In genomic region chr11:58618215-58618614, GRCh38 we compare ENCODE assay signal across 9 cellular contexts. TPM values are rescaled to one million over a fixed set of nuclear protein-coding genes. Genes with fewer than 3 reads are reported as not detected.
A peak's percentile ranks its signal among the peaks of the same experiment; 100 is the strongest.
DNase-seq lines count a peak whose midpoint lies in the region; ATAC-seq and TF ChIP-seq lines count a peak whose summit lies in the region.
"Had no signal": no experiment of that assay in that cellular context is flagged by ENCODE, and none has a peak within 500 bp of the region (broad histone marks: within the 10 kb centered on the region; RNA-seq: fewer than 3 reads in every experiment).

No MANE protein-coding gene starts in this region.

- DNase-seq in activated CD8-positive, alpha-beta memory T cell treated with anti-CD3 and anti-CD28 coated beads, Interleukin-2, amount 10 ng/mL, durations not matched to agents 7 days and 5 days, result no peak
- DNase-seq in activated CD8-positive, alpha-beta memory T cell treated with anti-CD3 and anti-CD28 coated beads for 24 hours, result no peak
- DNase-seq in SK-MEL-5 (ENCODE audit: low read depth, low spot score), result peak; percentile 39
- no peak for DNase-seq in glutamatergic neuron
- DNase-seq in stimulated activated effector memory CD8-positive, alpha-beta T cell treated with anti-CD3 and anti-CD28 coated beads, Interleukin-12 subunit alpha, Interleukin-12 subunit beta, amount 100 ng/mL, for 72 hours (ENCODE audit: low spot score in 2 of 2), result no peak
- no peak for DNase-seq in MV-4-11 (lab: John Stamatoyannopoulos, UW)
- DNase-seq: central memory CD4-positive, alpha-beta T cell had no signal

- peaks cover 2% of the 10 kb centered on the region for H3K4me1 Mint-ChIP-seq in activated CD8-positive, alpha-beta memory T cell treated with anti-CD3 and anti-CD28 coated beads, Interleukin-2, amount 10 ng/mL, durations not matched to agents 7 days and 5 days
- H3K4me1 Mint-ChIP-seq in glutamatergic neuron (ENCODE audit: low read depth, unreplicated experiment), result peaks cover 4% of the 10 kb centered on the region
- peaks cover 6% of the 10 kb centered on the region for H3K4me1 Mint-ChIP-seq in stimulated activated effector memory CD8-positive, alpha-beta T cell treated with anti-CD3 and anti-CD28 coated beads, Interleukin-12 subunit alpha, Interleukin-12 subunit beta, amount 100 ng/mL, for 72 hours

- no peaks in the 10 kb centered on the region for H3K9me3 Mint-ChIP-seq in activated CD8-positive, alpha-beta memory T cell treated with anti-CD3 and anti-CD28 coated beads, Interleukin-2, amount 10 ng/mL, durations not matched to agents 7 days and 5 days (ENCODE audit: low read depth)
- H3K9me3 Mint-ChIP-seq in glutamatergic neuron (ENCODE audit: unreplicated experiment), result no peaks in the 10 kb centered on the region
- no peaks in the 10 kb centered on the region for H3K9me3 Mint-ChIP-seq in stimulated activated effector memory CD8-positive, alpha-beta T cell treated with anti-CD3 and anti-CD28 coated beads, Interleukin-12 subunit alpha, Interleukin-12 subunit beta, amount 100 ng/mL, for 72 hours

- in situ Hi-C loops in SK-MEL-5 (cut with HindIII; ENCODE audit: low pct_unique_long_range_greater_than_20kb, low sequenced_read_pairs), result no loop called here

- CTCF ChIA-PET in activated CD8-positive, alpha-beta memory T cell treated with anti-CD3 and anti-CD28 coated beads, Interleukin-2, amount 10 ng/mL, durations not matched to agents 7 days and 5 days (lab: Charles Lee), result interaction anchor here (0.7 to 1.9 kb wide), 2 partner anchors 11 to 335 kb away, joined by 3 to 9 read pairs; no protein-coding TSS in a partner anchor

- TF ChIP-seq CTCF in glutamatergic neuron (IDR thresholded peaks at IDR 0.05; ENCODE audit: partially characterized antibody, unreplicated experiment), result no peak

- H3K4me3 Mint-ChIP-seq in activated CD8-positive, alpha-beta memory T cell treated with anti-CD3 and anti-CD28 coated beads, Interleukin-2, amount 10 ng/mL, durations not matched to agents 7 days and 5 days, result no peak overlapping the region
- H3K4me3 Mint-ChIP-seq in glutamatergic neuron (ENCODE audit: unreplicated experiment), result no peak overlapping the region
- H3K4me3 Mint-ChIP-seq in stimulated activated effector memory CD8-positive, alpha-beta T cell treated with anti-CD3 and anti-CD28 coated beads, Interleukin-12 subunit alpha, Interleukin-12 subunit beta, amount 100 ng/mL, for 72 hours, result no peak overlapping the region

- peak overlapping the region; percentile 40 for H3K27ac Mint-ChIP-seq in activated CD8-positive, alpha-beta memory T cell treated with anti-CD3 and anti-CD28 coated beads, Interleukin-2, amount 10 ng/mL, durations not matched to agents 7 days and 5 days
- peak overlapping the region; percentile 24 for H3K27ac Mint-ChIP-seq in glutamatergic neuron (ENCODE audit: unreplicated experiment)
- H3K27ac Mint-ChIP-seq in stimulated activated effector memory CD8-positive, alpha-beta T cell treated with anti-CD3 and anti-CD28 coated beads, Interleukin-12 subunit alpha, Interleukin-12 subunit beta, amount 100 ng/mL, for 72 hours, result peak overlapping the region; percentile 84

- no peaks in the 10 kb centered on the region for H3K27me3 Mint-ChIP-seq in activated CD8-positive, alpha-beta memory T cell treated with anti-CD3 and anti-CD28 coated beads, Interleukin-2, amount 10 ng/mL, durations not matched to agents 7 days and 5 days
- peaks cover 2% of the 10 kb centered on the region for H3K27me3 Mint-ChIP-seq in glutamatergic neuron (ENCODE audit: unreplicated experiment)

- peaks cover 61% of the 10 kb centered on the region for H3K36me3 Mint-ChIP-seq in activated CD8-positive, alpha-beta memory T cell treated with anti-CD3 and anti-CD28 coated beads, Interleukin-2, amount 10 ng/mL, durations not matched to agents 7 days and 5 days
- H3K36me3 Mint-ChIP-seq in glutamatergic neuron (ENCODE audit: unreplicated experiment), result no peaks in the 10 kb centered on the region
- peaks cover 100% of the 10 kb centered on the region for H3K36me3 Mint-ChIP-seq in stimulated activated effector memory CD8-positive, alpha-beta T cell treated with anti-CD3 and anti-CD28 coated beads, Interleukin-12 subunit alpha, Interleukin-12 subunit beta, amount 100 ng/mL, for 72 hours

- no peak for ATAC-seq in activated CD8-positive, alpha-beta memory T cell treated with anti-CD3 and anti-CD28 coated beads, Interleukin-2, amount 10 ng/mL, durations not matched to agents 7 days and 5 days
- ATAC-seq in stimulated activated effector memory CD8-positive, alpha-beta T cell treated with anti-CD3 and anti-CD28 coated beads, Interleukin-12 subunit alpha, Interleukin-12 subunit beta, amount 100 ng/mL, for 72 hours, result peak; percentile 53
- ATAC-seq in GM21717 (IDR thresholded peaks at IDR 0.05; ENCODE audit: unreplicated experiment) (no peak), GM21515 (IDR thresholded peaks at IDR 0.05; ENCODE audit: unreplicated experiment) (no peak)

RNA-seq across cellular contexts. Expression of gene CNTF, which starts 4.2 kb away (rescaled TPM):
- 1 to 10 TPM; 3.4 to 3.5 TPM for total RNA-seq in activated CD8-positive, alpha-beta memory T cell treated with anti-CD3 and anti-CD28 coated beads, Interleukin-2, amount 10 ng/mL, durations not matched to agents 7 days and 5 days
- 1.2 and 2.1 TPM in 2 replicates for total RNA-seq in SK-MEL-5 (2014; rRNA removed; shearing (Covaris generic))
- 0.33 and 0.60 TPM in 2 replicates for polyA plus RNA-seq in SK-MEL-5 (2015; cell fraction: cytosol; rRNA removed)
- 7.6 and 8.6 TPM in 2 replicates for polyA plus RNA-seq in SK-MEL-5 (2015; cell fraction: nucleus; rRNA removed)
- total RNA-seq in glutamatergic neuron (ENCODE audit: unreplicated experiment), result 4.6 TPM

RNA-seq across cellular contexts. Expression of gene ZFP91, which starts 39.4 kb away (rescaled TPM):
- 10 to 100 TPM; 54.8 to 69.7 TPM for total RNA-seq in activated CD8-positive, alpha-beta memory T cell treated with anti-CD3 and anti-CD28 coated beads, Interleukin-2, amount 10 ng/mL, durations not matched to agents 7 days and 5 days
- total RNA-seq in SK-MEL-5 (2014; rRNA removed; shearing (Covaris generic)), result 57.8 and 58.7 TPM in 2 replicates
- 40.8 and 49.0 TPM in 2 replicates for polyA plus RNA-seq in SK-MEL-5 (2015; cell fraction: cytosol; rRNA removed)
- polyA plus RNA-seq in SK-MEL-5 (2015; cell fraction: nucleus; rRNA removed), result 53.9 and 65.6 TPM in 2 replicates
- 44.3 TPM for total RNA-seq in glutamatergic neuron (ENCODE audit: unreplicated experiment)

RNA-seq across cellular contexts. Expression of gene LPXN, which starts 42.6 kb away (rescaled TPM):
- 100 to 1,000 TPM; 141 to 225 TPM for total RNA-seq in activated CD8-positive, alpha-beta memory T cell treated with anti-CD3 and anti-CD28 coated beads, Interleukin-2, amount 10 ng/mL, durations not matched to agents 7 days and 5 days
- total RNA-seq in SK-MEL-5 (2014; rRNA removed; shearing (Covaris generic)), result 10.3 and 11.4 TPM in 2 replicates
- 23.6 and 26.3 TPM in 2 replicates for polyA plus RNA-seq in SK-MEL-5 (2015; cell fraction: cytosol; rRNA removed)
- 24.3 and 32.9 TPM in 2 replicates for polyA plus RNA-seq in SK-MEL-5 (2015; cell fraction: nucleus; rRNA removed)
- total RNA-seq in glutamatergic neuron (ENCODE audit: unreplicated experiment), result 3.8 TPM

Comparison
In these comparisons a context has a peak if more than half of its experiments do, and no peak if none do; other contexts are left out.
1. H3K27ac Mint-ChIP-seq: peak in every context shown above with its lines; median percentile 84 in stimulated activated effector memory CD8-positive, alpha-beta T cell treated with anti-CD3 and anti-CD28 coated beads, Interleukin-12 subunit alpha, Interleukin-12 subunit beta, amount 100 ng/mL, for 72 hours; 40 in activated CD8-positive, alpha-beta memory T cell treated with anti-CD3 and anti-CD28 coated beads, Interleukin-2, amount 10 ng/mL, durations not matched to agents 7 days and 5 days; 24 in glutamatergic neuron.
2. RNA of gene LPXN, which starts 42.6 kb away (total RNA-seq): 141 to 225 TPM in activated CD8-positive, alpha-beta memory T cell treated with anti-CD3 and anti-CD28 coated beads, Interleukin-2, amount 10 ng/mL, durations not matched to agents 7 days and 5 days; 10.3 to 11.4 TPM in SK-MEL-5 and 3.8 TPM in glutamatergic neuron (single experiment); every median in the first group is over 10 times any median in the second.